Comparison of ENCODE assay signal across 10 cellular contexts in the genomic region with DNA sequence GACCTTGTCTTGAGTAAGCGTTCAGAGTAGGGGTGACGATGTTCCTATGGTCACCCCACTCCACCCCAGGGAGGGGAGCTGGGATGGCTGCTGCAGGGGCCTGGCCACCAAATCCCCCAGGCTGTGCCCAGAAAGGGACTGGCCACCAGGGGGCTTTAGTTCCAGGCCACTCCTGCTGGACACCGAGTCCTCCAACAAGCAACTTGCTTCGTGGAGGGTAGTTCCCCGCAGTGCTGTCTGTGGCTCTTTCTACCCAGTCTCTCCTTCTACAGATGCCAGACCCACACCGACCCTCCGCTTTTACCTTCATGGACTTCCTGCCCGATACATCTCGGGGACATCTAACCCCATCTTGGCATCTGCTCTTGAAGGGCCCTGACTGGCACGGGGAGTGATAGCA. TPM values are rescaled to one million over a fixed set of nuclear protein-coding genes. Genes with fewer than 3 reads are reported as not detected.
DNase-seq lines count a peak whose midpoint lies in the region; TF ChIP-seq lines count a peak whose summit lies in the region.
"Had no signal": no experiment of that assay in that cellular context is flagged by ENCODE, and none has a peak within 500 bp of the region (broad histone marks: within the 10 kb centered on the region; RNA-seq: fewer than 3 reads in every experiment).

No MANE protein-coding gene starts in this region.

- H3K4me3 ChIP-seq in fibroblast of villous mesenchyme (ENCODE audit: low read depth, low read length), result no peak overlapping the region
- H3K4me3 ChIP-seq: thoracic aorta had no signal

- DNase-seq in SK-MEL-5 (ENCODE audit: low read depth, low spot score), result peak; percentile 45
- DNase-seq in fibroblast of villous mesenchyme (ENCODE audit: low read depth), result peak; percentile 24
- peak; percentile 38 for DNase-seq in retina
- no peak for DNase-seq in KG1 (lab: John Stamatoyannopoulos, UW)
- no peak for DNase-seq in activated T-cell treated with anti-CD3 and anti-CD28 coated beads for 4 hours
- DNase-seq in DMS153 treated with DMSO at 0.1 percent for 48 hours (lab: John Stamatoyannopoulos, UW; ENCODE audit: unreplicated experiment), result no peak
- DNase-seq: activated CD8-positive, alpha-beta memory T cell treated with anti-CD3 and anti-CD28 coated beads, Interleukin-2, amount 10 ng/mL, durations not matched to agents 7 days and 5 days; OCI-M1 had no signal

- TF ChIP-seq CTCF in GM12874 (IDR thresholded peaks at IDR 0.05; ENCODE audit: insufficient read depth, low read depth, low read length) (peak; percentile 34), fibroblast of villous mesenchyme (IDR thresholded peaks at IDR 0.05; ENCODE audit: insufficient read depth, low read depth, low read length) (peak; percentile 54)

- in situ Hi-C loops in SK-MEL-5 (cut with HindIII; ENCODE audit: low pct_unique_long_range_greater_than_20kb, low sequenced_read_pairs), result no loop called here

RNA-seq across cellular contexts. Expression of a gene that starts 35.7 kb away (rescaled TPM):
- total RNA-seq in SK-MEL-5 (2014; rRNA removed; shearing (Covaris generic)), result not detected in 2 replicates
- not detected in 2 replicates for polyA plus RNA-seq in SK-MEL-5 (2015; cell fraction: cytosol; rRNA removed)
- polyA plus RNA-seq in SK-MEL-5 (2015; cell fraction: nucleus; rRNA removed), result not detected in 2 replicates
- total RNA-seq in fibroblast of villous mesenchyme, result not detected in 2 replicates
- total RNA-seq: activated CD8-positive, alpha-beta memory T cell treated with anti-CD3 and anti-CD28 coated beads, Interleukin-2, amount 10 ng/mL, durations not matched to agents 7 days and 5 days; thoracic aorta had no signal

Comparison
In these comparisons a context has a peak if more than half of its experiments do, and no peak if none do; other contexts are left out.
1. DNase-seq: peak in SK-MEL-5 (single experiment), fibroblast of villous mesenchyme (single experiment) and retina (single experiment); none in KG1 (single experiment), activated T-cell treated with anti-CD3 and anti-CD28 coated beads for 4 hours (single experiment) and DMS153 treated with DMSO at 0.1 percent for 48 hours (single experiment).